1 cellular context compared by ENCODE assay signal in genomic region chr9:95102001-95102433, GRCh38.
TF ChIP-seq lines count a peak whose summit lies in the region.

No MANE protein-coding gene starts in this region.

TF ChIP-seq in WTC11, 78 proteins besides CTCF, POLR2A, EP300 and RAD21 (continued from another document):
- TF ChIP-seq, protein P1, sequence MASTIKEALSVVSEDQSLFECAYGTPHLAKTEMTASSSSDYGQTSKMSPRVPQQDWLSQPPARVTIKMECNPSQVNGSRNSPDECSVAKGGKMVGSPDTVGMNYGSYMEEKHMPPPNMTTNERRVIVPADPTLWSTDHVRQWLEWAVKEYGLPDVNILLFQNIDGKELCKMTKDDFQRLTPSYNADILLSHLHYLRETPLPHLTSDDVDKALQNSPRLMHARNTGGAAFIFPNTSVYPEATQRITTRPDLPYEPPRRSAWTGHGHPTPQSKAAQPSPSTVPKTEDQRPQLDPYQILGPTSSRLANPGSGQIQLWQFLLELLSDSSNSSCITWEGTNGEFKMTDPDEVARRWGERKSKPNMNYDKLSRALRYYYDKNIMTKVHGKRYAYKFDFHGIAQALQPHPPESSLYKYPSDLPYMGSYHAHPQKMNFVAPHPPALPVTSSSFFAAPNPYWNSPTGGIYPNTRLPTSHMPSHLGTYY (CRISPR knock-in tag; IDR thresholded peaks at IDR 0.05): no peak
- TF ChIP-seq FOXJ3 (CRISPR knock-in tag; IDR thresholded peaks at IDR 0.05; ENCODE audit: borderline replicate concordance): no peak
- TF ChIP-seq PREB (CRISPR knock-in tag; IDR thresholded peaks at IDR 0.05; ENCODE audit: borderline replicate concordance): no peak
- TF ChIP-seq SP1 (CRISPR knock-in tag; conservative IDR thresholded peaks at IDR 0.05): no peak
